In the genomic region with DNA sequence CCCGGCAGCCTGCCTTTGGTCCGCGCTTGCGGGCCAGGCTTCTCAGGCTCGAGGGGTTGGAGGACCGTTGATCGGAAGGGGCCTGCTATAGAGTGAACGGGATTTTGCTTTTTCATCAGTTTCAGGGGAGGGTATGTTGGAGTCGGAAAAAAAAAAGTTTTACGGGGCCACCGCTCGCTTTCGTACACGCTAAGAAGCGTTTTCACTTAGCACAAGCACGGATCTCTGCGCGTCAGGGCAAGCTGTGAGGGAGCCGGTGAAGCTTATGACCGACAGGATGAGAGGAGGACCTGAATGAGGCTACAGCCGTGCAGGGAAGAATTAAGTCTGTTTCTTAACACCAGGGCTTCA, we compare ENCODE assay signal across 7 cellular contexts. TPM values are rescaled to one million over a fixed set of nuclear protein-coding genes. Genes with fewer than 3 reads are reported as not detected.
A peak's percentile ranks its signal among the peaks of the same experiment; 100 is the strongest.
DNase-seq lines count a peak whose midpoint lies in the region; ATAC-seq and TF ChIP-seq lines count a peak whose summit lies in the region.

No MANE protein-coding gene starts in this region.

- TF ChIP-seq CTCF in GM13977 (IDR thresholded peaks at IDR 0.05; ENCODE audit: extremely low read depth, insufficient read depth, missing control alignments) = no peak
- no peak for TF ChIP-seq CTCF in PC-3 (conservative IDR thresholded peaks at IDR 0.05; ENCODE audit: low read depth, low read length)

- H3K4me1 ChIP-seq in PC-3 (ENCODE audit: insufficient read depth, low read length) (peaks cover 24% of the 10 kb centered on the region), mucosa of stomach (ENCODE audit: control insufficient read depth, insufficient read depth, low read length) (peaks cover 12% of the 10 kb centered on the region)

- BruUV-seq in PC-3 (replicated peaks; lab: Mats Ljungman, UMichigan) = TSS peak; percentile 81

- peaks cover 70% of the 10 kb centered on the region for H3K79me2 ChIP-seq in PC-3 (ENCODE audit: low read length)

- peak; percentile 6; the same call in 1 of the 2 replicates for ATAC-seq in PC-3

- peak overlapping the region; percentile 50 for H3K27ac ChIP-seq in PC-3 (ENCODE audit: low read length)
- H3K27ac ChIP-seq in cingulate gyrus (ENCODE audit: low read depth, low read length) = peak overlapping the region; percentile 78

- in situ Hi-C loops in GM13977 (cut with MboI; ENCODE audit: low pct_unique_long_range_greater_than_20kb, low sequenced_read_pairs, unreplicated experiment) = no loop called here

- POLR2A ChIA-PET in PC-3 (lab: Charles Lee; ENCODE audit: unreplicated experiment) = no interaction called here

- H3K4me2 ChIP-seq in PC-3 (ENCODE audit: low read length) = peak overlapping the region; percentile 95

- no peaks in the 10 kb centered on the region; the same call in 1 of the 2 replicates for H4K20me1 ChIP-seq in PC-3 (ENCODE audit: low read length)

- intact Hi-C loops in PC-3 (cut with micrococcal nuclease) = loop anchor here (2.0 to 5.0 kb wide), 2 partner anchors 53 to 281 kb away; no protein-coding TSS in a partner anchor

- peak overlapping the region; percentile 95 for H2AFZ ChIP-seq in PC-3 (ENCODE audit: low read length)

- CTCF ChIA-PET in PC-3 (lab: Charles Lee) = no interaction called here

- H3K9me2 ChIP-seq in PC-3 (replicated peaks; ENCODE audit: low read length) = no peaks in the 10 kb centered on the region

- no peaks in the 10 kb centered on the region for H3K36me3 ChIP-seq in H7 (replicated peaks; ENCODE audit: control insufficient read depth, insufficient read depth, low read length)
- H3K36me3 ChIP-seq in PC-3 (ENCODE audit: low read depth, low read length) = no peaks in the 10 kb centered on the region
- no peaks in the 10 kb centered on the region for H3K36me3 ChIP-seq in mucosa of stomach (ENCODE audit: control insufficient read depth, insufficient read depth, low read length)

- peak overlapping the region; percentile 87 for H3K4me3 ChIP-seq in H7 (ENCODE audit: insufficient read depth, low read depth, low read length)
- H3K4me3 ChIP-seq in PC-3 (ENCODE audit: low read length) = peak overlapping the region; percentile 96
- H3K4me3 ChIP-seq in mucosa of stomach (ENCODE audit: low read length) = peak overlapping the region; percentile 94

- no peaks in the 10 kb centered on the region for H3K9me3 ChIP-seq in PC-3 (ENCODE audit: low read length)
- H3K9me3 ChIP-seq in mucosa of stomach (ENCODE audit: control insufficient read depth, low read length) = no peaks in the 10 kb centered on the region

- DNase-seq in GM13977 (ENCODE audit: low spot score) (peak; percentile 35), H7 (no peak), PC-3 (peak; percentile 24), hypothalamus (lab: John Stamatoyannopoulos, UW) (no peak), NCI-H187 treated with DMSO at 0.1 percent for 48 hours (lab: John Stamatoyannopoulos, UW) (no peak)

- H3K9ac ChIP-seq in PC-3 (ENCODE audit: low read length) (peak overlapping the region; percentile 97), mucosa of stomach (ENCODE audit: low read length) (peak overlapping the region; percentile 93)

- no peaks in the 10 kb centered on the region for H3F3A ChIP-seq in PC-3 (ENCODE audit: low read length, unreplicated experiment)

- no peaks in the 10 kb centered on the region for H3K27me3 ChIP-seq in H7 (ENCODE audit: control insufficient read depth, insufficient read depth, low read length)
- H3K27me3 ChIP-seq in PC-3 (ENCODE audit: low read length) = no peaks in the 10 kb centered on the region
- H3K27me3 ChIP-seq in mucosa of stomach (ENCODE audit: control insufficient read depth, insufficient read depth, low read length) = no peaks in the 10 kb centered on the region

RNA-seq across cellular contexts. Expression of a gene that starts 0.4 kb away (rescaled TPM):
- 102 and 113 TPM in 2 replicates for total RNA-seq in H7 (2014; rRNA removed; shearing (Covaris generic))
- total RNA-seq in PC-3 (2014; rRNA removed) = 42.6 and 60.1 TPM in 2 replicates

RNA-seq across cellular contexts. Expression of a gene that starts 0.6 kb away (rescaled TPM):
- 12.7 and 13.8 TPM in 2 replicates for total RNA-seq in H7 (2014; rRNA removed; shearing (Covaris generic))
- total RNA-seq in PC-3 (2014; rRNA removed) = 77.6 and 78.5 TPM in 2 replicates

RNA-seq across cellular contexts. Expression of a gene that starts 50.5 kb away (rescaled TPM):
- 23.2 and 25.3 TPM in 2 replicates for total RNA-seq in H7 (2014; rRNA removed; shearing (Covaris generic))
- total RNA-seq in PC-3 (2014; rRNA removed) = 39.3 and 46.8 TPM in 2 replicates

Comparison
In these comparisons a context has a peak if more than half of its experiments do, and no peak if none do; other contexts are left out.
1. DNase-seq: peak in GM13977 (single experiment) and PC-3 (single experiment); none in H7 (single experiment), hypothalamus (0 of 51) and NCI-H187 treated with DMSO at 0.1 percent for 48 hours (single experiment).
2. Peak in every context shown above with its lines, with median percentiles within 50 percentile points of each other: H3K4me3 ChIP-seq.